Comparison of ENCODE assay signal across 24 cellular contexts in genomic region chr2:232888099-232888836, GRCh38. TPM values are rescaled to one million over a fixed set of nuclear protein-coding genes. Genes with fewer than 3 reads are reported as not detected.
DNase-seq lines count a peak whose midpoint lies in the region; ATAC-seq and TF ChIP-seq lines count a peak whose summit lies in the region.
"Had no signal": no experiment of that assay in that cellular context is flagged by ENCODE, and none has a peak within 500 bp of the region (broad histone marks: within the 10 kb centered on the region; RNA-seq: fewer than 3 reads in every experiment).

No MANE protein-coding gene starts in this region.

- H3K27ac ChIP-seq in caudate nucleus (ENCODE audit: low read depth, low read length), result peak overlapping the region; percentile 32
- peak overlapping the region; percentile 10 for H3K27ac ChIP-seq in temporal lobe (ENCODE audit: low read depth, low read length)
- no peak overlapping the region for H3K27ac ChIP-seq in uterus
- H3K27ac ChIP-seq: KMS-11, Peyer's patch, prostate gland had no signal

- no peak for ATAC-seq in HG02763 (IDR thresholded peaks at IDR 0.05; ENCODE audit: unreplicated experiment)
- ATAC-seq: activated CD8-positive, alpha-beta T cell treated with anti-CD3 and anti-CD28 coated beads for 36 hours; sciatic nerve; stimulated activated memory B cell treated with anti-CD40 and anti-IgM and Interleukin-4, amounts not matched to agents 10 μg/mL and 1 μg/mL and 100 μg/mL, for 72 hours had no signal

- H3K9me3 ChIP-seq in uterus, result no peaks in the 10 kb centered on the region
- H3K9me3 ChIP-seq: Peyer's patch, prostate gland had no signal

- DNase-seq in activated effector memory CD4-positive, alpha-beta T cell treated with anti-CD3 and anti-CD28 coated beads, Interleukin-2, amount 50 U/mL, for 16 hours, result peak; percentile 21
- no peak for DNase-seq in activated effector memory CD4-positive, alpha-beta T cell treated with Interleukin-2 at 50 U/mL for 16 hours
- DNase-seq in caudate nucleus (lab: John Stamatoyannopoulos, UW), result no peak
- DNase-seq in mesenteric fat pad (ENCODE audit: low spot score), result peak; percentile 68
- no peak for DNase-seq in uterus
- no peak for DNase-seq in HT-29 (ENCODE audit: low spot score)
- DNase-seq: activated CD4-positive, CD25-positive, alpha-beta regulatory T cell treated with anti-CD3 and anti-CD28 coated beads, Interleukin-2, amount 50 U/mL, for 72 hours; activated CD8-positive, alpha-beta T cell treated with anti-CD3 and anti-CD28 coated beads for 36 hours; CD4-positive, alpha-beta T cell; cerebellar nuclear complex; GOT3; MM.1S; NCI-H1417; NCI-H2081; NCI-H2227 treated with DMSO at 0.1 percent for 48 hours; stimulated activated CD4-positive, alpha-beta T cell treated with anti-CD3 and anti-CD28 coated beads, Interleukin-4, amount 100 ng/mL, for 24 hours had no signal

- H3K27me3 ChIP-seq in uterus, result no peaks in the 10 kb centered on the region
- H3K27me3 ChIP-seq: Peyer's patch had no signal

- H3K4me3 ChIP-seq in uterus, result no peak overlapping the region
- H3K4me3 ChIP-seq: lung, Peyer's patch, prostate gland had no signal

- TF ChIP-seq CTCF in uterus (IDR thresholded peaks at IDR 0.05), result no peak

- H3K36me3 ChIP-seq in uterus, result no peaks in the 10 kb centered on the region
- H3K36me3 ChIP-seq: prostate gland had no signal

- no peaks in the 10 kb centered on the region for H3K4me1 ChIP-seq in uterus
- H3K4me1 ChIP-seq: Peyer's patch, prostate gland had no signal

- no peak for TF ChIP-seq POLR2A in uterus (IDR thresholded peaks at IDR 0.05)

- intact Hi-C loops in uterus (cut with DNase I; ENCODE audit: low total_unique reads), result no loop called here

RNA-seq across cellular contexts. Expression of gene SNORC, which starts 18.2 kb away (rescaled TPM):
- total RNA-seq in mesenteric fat pad (0.64 TPM), temporal lobe (0.74 TPM), uterus (1 to 10 TPM in 1 of 4 donors, under 1 TPM in 1, not detected in 2; 0.35 to 2.0 TPM)
- 2.6 and 4.9 TPM in 2 replicates for total RNA-seq in HT-29 (2014; rRNA removed; shearing (Covaris generic))

Comparison
In these comparisons a context has a peak if more than half of its experiments do, and no peak if none do; other contexts are left out.
1. DNase-seq: peak in activated effector memory CD4-positive, alpha-beta T cell treated with anti-CD3 and anti-CD28 coated beads, Interleukin-2, amount 50 U/mL, for 16 hours (single experiment) and mesenteric fat pad (single experiment); none in activated effector memory CD4-positive, alpha-beta T cell treated with Interleukin-2 at 50 U/mL for 16 hours (single experiment), caudate nucleus (0 of 61), uterus (0 of 2) and HT-29 (single experiment).
2. H3K27ac ChIP-seq: peak in caudate nucleus (single experiment) and temporal lobe (single experiment); none in uterus (0 of 2).